Comparison of ENCODE assay signal across 21 cellular contexts in the genomic region with DNA sequence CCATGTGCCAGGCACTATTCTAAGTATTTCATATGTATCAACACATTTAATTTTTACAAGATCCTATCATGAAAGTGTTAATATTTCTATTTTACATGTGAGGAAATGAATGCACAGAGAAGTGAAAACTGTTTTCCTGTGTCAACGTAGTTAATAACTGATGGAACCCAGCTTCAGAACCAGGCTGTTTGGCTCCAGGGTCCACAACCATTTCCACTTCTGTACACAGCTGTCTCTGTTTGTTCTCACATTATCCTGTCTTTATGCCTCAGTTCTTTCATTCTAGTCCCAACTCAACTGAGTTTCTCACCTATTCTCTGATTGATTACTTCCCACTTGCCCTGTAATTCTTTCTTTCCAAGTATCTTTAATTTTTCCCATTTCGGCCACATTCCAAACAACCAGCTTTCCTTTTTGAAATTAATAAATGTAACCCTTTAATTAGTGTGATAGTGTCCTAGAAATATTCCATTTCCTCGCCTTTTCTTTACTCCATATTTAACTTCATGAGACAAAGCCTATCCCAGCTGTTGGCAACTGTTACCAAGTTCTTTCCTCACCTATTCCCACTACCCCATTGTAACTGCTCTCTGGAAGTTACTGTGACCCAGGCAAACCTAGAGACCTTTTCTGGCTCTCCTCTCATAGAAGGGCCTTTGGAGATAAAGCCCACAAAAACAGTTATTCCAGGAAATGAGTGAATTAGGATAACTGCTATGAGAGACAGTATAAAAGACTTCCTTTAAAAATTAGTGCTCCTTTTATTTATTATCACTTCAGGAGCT.
"Had no signal": no experiment of that assay in that cellular context is flagged by ENCODE, and none has a peak within 500 bp of the region (broad histone marks: within the 10 kb centered on the region; RNA-seq: fewer than 3 reads in every experiment).

No MANE protein-coding gene starts in this region.

- H3K79me2 ChIP-seq: hepatocyte had no signal

- H3K9me3 ChIP-seq: sigmoid colon, testis, upper lobe of right lung, vagina had no signal

- H2AFZ ChIP-seq: hepatocyte had no signal

- H3K36me3 ChIP-seq: sigmoid colon, tibial nerve, upper lobe of right lung, vagina had no signal

- DNase-seq: dermis blood vessel endothelial cell; erythroblast; foreskin keratinocyte; head of caudate nucleus; left colon; left ventricle myocardium superior; mesenchymal stem cell; naive B cell; occipital lobe; sigmoid colon; stimulated activated CD4-positive, alpha-beta T cell treated with anti-CD3 and anti-CD28 coated beads, Interleukin-2, amount 100 ng/mL, for 24 hours; stimulated activated CD4-positive, alpha-beta T cell treated with anti-CD3 and anti-CD28 coated beads, Interleukin-4, amount 100 ng/mL, for 4 hours; stimulated activated naive B cell treated with anti-CD40 and anti-IgM and Interleukin-4, amounts not matched to agents 10 μg/mL and 1 μg/mL and 100 μg/mL, for 72 hours; stimulated activated naive CD8-positive, alpha-beta T cell treated with anti-CD3 and anti-CD28 coated beads, Interleukin-15, amount 100 ng/mL, for 72 hours; testis; upper lobe of right lung had no signal

- H3K4me1 ChIP-seq: foreskin keratinocyte, sigmoid colon, testis, tibial nerve, upper lobe of right lung, vagina had no signal

- H3K27ac ChIP-seq: foreskin keratinocyte, hepatocyte, sigmoid colon, skin epidermis, testis, tibial nerve, upper lobe of right lung, vagina had no signal

- H3K4me2 ChIP-seq: hepatocyte had no signal

- H3K4me3 ChIP-seq: hepatocyte, lung, sigmoid colon, skin epidermis, testis, tibial nerve, upper lobe of right lung, vagina had no signal

- H3K27me3 ChIP-seq: foreskin keratinocyte, hepatocyte, sigmoid colon, testis, tibial nerve, upper lobe of right lung, vagina had no signal
